Comparison of ENCODE assay signal across 9 cellular contexts in the genomic region with DNA sequence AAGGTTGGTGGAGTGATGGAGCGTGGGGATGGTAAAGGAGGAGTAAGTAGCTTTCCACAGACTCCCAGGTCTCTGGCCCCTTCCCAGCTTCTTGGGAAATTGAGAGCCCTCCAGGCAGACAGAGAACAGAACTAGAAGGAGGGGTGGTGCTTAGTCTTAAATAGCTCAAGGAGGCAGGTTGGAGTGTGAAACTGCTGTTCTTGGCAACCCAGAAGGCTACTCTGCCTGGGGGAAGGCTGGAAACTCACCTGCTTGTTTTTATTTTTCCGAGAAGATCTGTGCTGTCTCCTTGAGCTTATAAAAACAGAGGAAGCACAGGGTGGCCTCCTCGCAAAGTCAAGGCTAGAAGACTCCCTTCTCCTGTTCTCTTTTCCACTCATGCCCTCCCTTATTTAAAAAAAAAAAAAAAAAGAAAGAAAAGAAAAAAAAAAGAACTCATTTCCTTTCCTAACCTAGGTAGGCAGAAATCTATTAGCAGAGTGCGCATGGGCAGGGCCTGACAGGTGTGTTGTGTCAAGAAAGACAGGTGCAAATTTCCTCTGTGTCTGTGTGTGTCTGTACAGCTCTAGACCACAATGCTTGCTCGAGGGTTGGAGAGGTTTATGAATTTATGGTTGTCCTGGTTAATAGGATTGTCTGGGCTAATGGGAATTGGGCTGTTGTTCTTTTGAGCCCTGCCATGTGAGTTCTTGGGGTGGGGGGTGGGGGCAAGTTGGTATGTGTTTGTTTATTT. TPM values are rescaled to one million over a fixed set of nuclear protein-coding genes. Genes with fewer than 3 reads are reported as not detected.
DNase-seq lines count a peak whose midpoint lies in the region; ATAC-seq, FAIRE-seq and TF ChIP-seq lines count a peak whose summit lies in the region.
"Had no signal": no experiment of that assay in that cellular context is flagged by ENCODE, and none has a peak within 500 bp of the region (broad histone marks: within the 10 kb centered on the region; RNA-seq: fewer than 3 reads in every experiment).

No MANE protein-coding gene starts in this region.

- H3K4ac ChIP-seq in mesendoderm (ENCODE audit: low read depth, low read length): no peak overlapping the region

- no peak for TF ChIP-seq CTCF in CD4-positive, alpha-beta T cell (IDR thresholded peaks at IDR 0.05)

- no peak for ATAC-seq in CD4-positive, alpha-beta T cell (ENCODE audit: poor library complexity)
- ATAC-seq in GM18861 (IDR thresholded peaks at IDR 0.05; ENCODE audit: unreplicated experiment) (no peak), GM21619 (IDR thresholded peaks at IDR 0.05; ENCODE audit: unreplicated experiment) (no peak), GM21528 (IDR thresholded peaks at IDR 0.05; ENCODE audit: low FRiP score, unreplicated experiment) (no peak)

- H3K4me2 ChIP-seq in mesendoderm (ENCODE audit: low read length): peak overlapping the region; percentile 83

- no CpG with 5 or more reads among the region's 5 CpGs for WGBS in mesendoderm (ENCODE audit: extremely low coverage, insufficient coverage, low lambda C conversion rate)

- no peaks in the 10 kb centered on the region for H3K9me3 ChIP-seq in CD4-positive, alpha-beta T cell (ENCODE audit: control insufficient read depth, low read length)

- H3K4me1 ChIP-seq in mesendoderm (ENCODE audit: control insufficient read depth, low read depth, low read length): peaks cover 3% of the 10 kb centered on the region
- H3K4me1 ChIP-seq: parathyroid adenoma had no signal

- no peak overlapping the region for H3K56ac ChIP-seq in mesendoderm (ENCODE audit: low read length)

- no peak for FAIRE-seq in RCC 7860 (lab: Jason Lieb, UNC)

- no peaks in the 10 kb centered on the region for H3K79me1 ChIP-seq in mesendoderm (ENCODE audit: low read length)

- H3K79me2 ChIP-seq in mesendoderm (ENCODE audit: control insufficient read depth, insufficient read depth, low read length): no peaks in the 10 kb centered on the region
- H3K79me2 ChIP-seq: parathyroid adenoma had no signal

- H3K9ac ChIP-seq in mesendoderm (ENCODE audit: low read length): no peak overlapping the region
- H3K9ac ChIP-seq: parathyroid adenoma had no signal

- H3K27me3 ChIP-seq in CD4-positive, alpha-beta T cell (ENCODE audit: control insufficient read depth, insufficient read depth, low read length): peaks cover 85% of the 10 kb centered on the region
- peaks cover 17% of the 10 kb centered on the region for H3K27me3 ChIP-seq in mesendoderm (ENCODE audit: insufficient read depth, low read length, poor library complexity)

- H3K27me3 Mint-ChIP-seq in CD4-positive, alpha-beta T cell: peaks cover 97% of the 10 kb centered on the region

- CTCF ChIA-PET in CD4-positive, alpha-beta T cell (lab: Charles Lee): no interaction called here

- intact Hi-C loops in CD4-positive, alpha-beta T cell (cut with DNase I, micrococcal nuclease): loop anchor here in 1 of 2 experiments (5.0 to 10.0 kb wide), 2 partner anchors 208 to 1385 kb away; a partner anchor contains a TSS

- no peak overlapping the region for H4K8ac ChIP-seq in mesendoderm (ENCODE audit: low read depth, low read length)

- no peak overlapping the region for H2BK5ac ChIP-seq in mesendoderm (ENCODE audit: low read length)

- no peak overlapping the region for H2BK120ac ChIP-seq in mesendoderm (ENCODE audit: low read depth, low read length)

- H3K36me3 ChIP-seq in mesendoderm (ENCODE audit: control insufficient read depth, insufficient read depth, low read length): no peaks in the 10 kb centered on the region

- H4K5ac ChIP-seq in mesendoderm (ENCODE audit: low read length): no peak overlapping the region

- no peak overlapping the region for H2BK15ac ChIP-seq in mesendoderm (replicated peaks; ENCODE audit: low read depth)

- H3K4me1 Mint-ChIP-seq in CD4-positive, alpha-beta T cell (ENCODE audit: low read depth): peaks cover 45% of the 10 kb centered on the region

- no peak overlapping the region for H3K4me3 ChIP-seq in mesendoderm (ENCODE audit: low read length)

- H3K23ac ChIP-seq in mesendoderm (ENCODE audit: low read length): no peak overlapping the region

- peak overlapping the region; percentile 71 for H3K4me3 Mint-ChIP-seq in CD4-positive, alpha-beta T cell

- no peak overlapping the region for H2AK5ac ChIP-seq in mesendoderm (ENCODE audit: low read length)

- no peak overlapping the region for H3K18ac ChIP-seq in mesendoderm (ENCODE audit: low read length)

- H3K27ac Mint-ChIP-seq in CD4-positive, alpha-beta T cell: no peak overlapping the region

- no peak for DNase-seq in CD4-positive, alpha-beta T cell
- DNase-seq in NCI-H1436 (lab: John Stamatoyannopoulos, UW): peak; percentile 67
- peak; percentile 56 for DNase-seq in mesendoderm
- DNase-seq in RCC 7860 (ENCODE audit: low spot score): no peak

- H3K27ac ChIP-seq in CD4-positive, alpha-beta T cell (ENCODE audit: low read depth, low read length): no peak overlapping the region
- peak overlapping the region; percentile 72 for H3K27ac ChIP-seq in angular gyrus (ENCODE audit: low read depth, low read length)
- no peak overlapping the region for H3K27ac ChIP-seq in mesendoderm (ENCODE audit: low read depth, low read length)
- H3K27ac ChIP-seq: parathyroid adenoma had no signal

- peaks cover 5% of the 10 kb centered on the region for H3K36me3 Mint-ChIP-seq in CD4-positive, alpha-beta T cell (ENCODE audit: low read depth)

- H3K9me3 Mint-ChIP-seq in CD4-positive, alpha-beta T cell: no peaks in the 10 kb centered on the region

- POLR2A ChIA-PET in CD4-positive, alpha-beta T cell (lab: Charles Lee): no interaction called here

RNA-seq across cellular contexts. Expression of a gene that starts 2.1 kb away (rescaled TPM):
- total RNA-seq in CD4-positive, alpha-beta T cell: under 1 TPM in 1 of 2 experiments, not detected in 1; 0.03 TPM
- polyA plus RNA-seq in mesendoderm (2013, experiment 1 of 2): 0.42 TPM
- polyA plus RNA-seq in mesendoderm (2013, experiment 2 of 2): 0.36 TPM

Comparison
In these comparisons a context has a peak if more than half of its experiments do, and no peak if none do; other contexts are left out.
1. DNase-seq: peak in NCI-H1436 (single experiment) and mesendoderm (single experiment); none in CD4-positive, alpha-beta T cell (0 of 10) and RCC 7860 (single experiment).